In the genomic region with DNA sequence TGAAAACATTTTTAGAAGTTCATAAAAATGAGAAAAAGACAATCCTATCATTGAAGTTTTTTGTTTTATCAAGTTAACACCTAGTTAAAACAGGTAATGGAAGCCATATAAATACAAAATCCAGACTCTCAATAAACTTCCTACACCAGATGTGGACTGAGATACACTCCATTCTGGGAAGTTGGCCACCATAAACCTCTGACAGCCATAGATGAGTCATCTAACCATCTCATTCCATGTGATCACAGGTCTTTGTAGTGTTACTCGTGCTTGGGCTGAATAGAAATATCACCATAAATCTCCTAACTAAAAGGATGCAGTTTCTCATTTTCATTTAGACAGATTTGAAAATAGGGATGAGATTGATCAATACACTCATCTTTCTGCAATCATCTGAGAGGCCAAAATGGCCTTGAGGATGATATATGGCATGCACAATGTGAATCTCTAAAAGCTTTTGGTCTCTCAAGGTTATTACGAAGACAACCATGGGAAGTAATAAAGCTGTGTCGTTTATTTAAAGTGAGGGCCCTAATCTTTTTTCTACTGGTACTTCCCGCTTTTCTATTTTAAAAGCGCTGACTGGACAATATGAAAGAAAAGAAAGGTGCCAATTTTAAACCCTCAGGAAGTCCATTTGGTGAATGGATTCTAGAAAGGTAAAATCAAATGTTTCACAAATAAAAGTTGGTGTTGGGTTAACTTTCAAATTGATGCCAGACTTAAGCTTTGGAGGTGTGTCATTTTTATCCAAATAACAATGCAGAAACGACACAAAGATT, we compare ENCODE assay signal across 11 cellular contexts.
DNase-seq lines count a peak whose midpoint lies in the region; ATAC-seq lines count a peak whose summit lies in the region.
"Had no signal": no experiment of that assay in that cellular context is flagged by ENCODE, and none has a peak within 500 bp of the region (broad histone marks: within the 10 kb centered on the region; RNA-seq: fewer than 3 reads in every experiment).

No MANE protein-coding gene starts in this region.

- no peaks in the 10 kb centered on the region for H3K4me1 Mint-ChIP-seq in activated T-helper 17 cell treated with anti-CD3 and anti-CD28 coated beads, Interleukin-2, amount 50 U/mL, for 72 hours
- H3K4me1 Mint-ChIP-seq: CD8-positive, alpha-beta memory T cell had no signal

- no peak overlapping the region for H3K4me3 ChIP-seq in MG63
- H3K4me3 ChIP-seq: dorsolateral prefrontal cortex, SK-N-MC had no signal

- H3K27me3 Mint-ChIP-seq in activated T-helper 17 cell treated with anti-CD3 and anti-CD28 coated beads, Interleukin-2, amount 50 U/mL, for 72 hours = peaks cover 27% of the 10 kb centered on the region

- no peaks in the 10 kb centered on the region for H3K9me3 ChIP-seq in MG63

- H3K27ac Mint-ChIP-seq in activated T-helper 17 cell treated with anti-CD3 and anti-CD28 coated beads, Interleukin-2, amount 50 U/mL, for 72 hours = no peak overlapping the region
- H3K27ac Mint-ChIP-seq: CD8-positive, alpha-beta memory T cell had no signal

- H3K9me3 Mint-ChIP-seq in activated T-helper 17 cell treated with anti-CD3 and anti-CD28 coated beads, Interleukin-2, amount 50 U/mL, for 72 hours = no peaks in the 10 kb centered on the region
- H3K9me3 Mint-ChIP-seq: CD8-positive, alpha-beta memory T cell had no signal

- ATAC-seq in HG03439 (IDR thresholded peaks at IDR 0.05; ENCODE audit: unreplicated experiment) = no peak
- no peak for ATAC-seq in activated T-helper 17 cell treated with anti-CD3 and anti-CD28 coated beads, Interleukin-2, amount 50 U/mL, for 72 hours (replicated peaks)

- H3K36me3 Mint-ChIP-seq in activated T-helper 17 cell treated with anti-CD3 and anti-CD28 coated beads, Interleukin-2, amount 50 U/mL, for 72 hours (ENCODE audit: low read depth) = no peaks in the 10 kb centered on the region
- H3K36me3 Mint-ChIP-seq: CD8-positive, alpha-beta memory T cell had no signal

- H3K36me3 ChIP-seq in MG63 = no peaks in the 10 kb centered on the region

- peak; percentile 6 for DNase-seq in CD1c-positive myeloid dendritic cell (ENCODE audit: extremely low spot score)
- peak; percentile 62 for DNase-seq in MG63
- peak; percentile 59 for DNase-seq in dedifferentiated amniotic fluid mesenchymal stem cell (ENCODE audit: extremely low spot score)
- DNase-seq in lung microvascular endothelial cell (ENCODE audit: low read depth in 2 of 2) = peak; percentile 76 to 95
- no peak for DNase-seq in NCI-H748 treated with DMSO at 0.1 percent for 48 hours (lab: John Stamatoyannopoulos, UW)
- DNase-seq in activated CD4-positive, alpha-beta T cell treated with anti-CD3 and anti-CD28 coated beads for 4 hours = no peak
- DNase-seq: dorsolateral prefrontal cortex had no signal

- no peaks in the 10 kb centered on the region for H3K27me3 ChIP-seq in MG63

- no peak overlapping the region for H3K4me3 Mint-ChIP-seq in activated T-helper 17 cell treated with anti-CD3 and anti-CD28 coated beads, Interleukin-2, amount 50 U/mL, for 72 hours
- H3K4me3 Mint-ChIP-seq: CD8-positive, alpha-beta memory T cell had no signal

Comparison
In these comparisons a context has a peak if more than half of its experiments do, and no peak if none do; other contexts are left out.
1. DNase-seq: peak in CD1c-positive myeloid dendritic cell (single experiment), MG63 (single experiment), dedifferentiated amniotic fluid mesenchymal stem cell (single experiment) and lung microvascular endothelial cell (2 of 2); none in NCI-H748 treated with DMSO at 0.1 percent for 48 hours (single experiment) and activated CD4-positive, alpha-beta T cell treated with anti-CD3 and anti-CD28 coated beads for 4 hours (0 of 2).